22 cellular contexts compared by ENCODE assay signal in genomic region chr10:78890506-78890905, GRCh38.
DNase-seq lines count a peak whose midpoint lies in the region; ATAC-seq, FAIRE-seq and TF ChIP-seq lines count a peak whose summit lies in the region.
"Had no signal": no experiment of that assay in that cellular context is flagged by ENCODE, and none has a peak within 500 bp of the region (broad histone marks: within the 10 kb centered on the region; RNA-seq: fewer than 3 reads in every experiment).

No MANE protein-coding gene starts in this region.

- WGBS in right cardiac atrium = 79% methylated on average over 3 of the region's 3 CpGs
- WGBS in tibial nerve, 2 donors = 86 to 89% methylated on average over 3 of the region's 3 CpGs

- dilution Hi-C loops in keratinocyte (cut with MboI; ENCODE audit: extremely low pct_ligation_motif_present, low sequenced_read_pairs) = no loop called here

- ATAC-seq in Right ventricle myocardium inferior = no peak
- ATAC-seq in right cardiac atrium = no peak
- no peak for ATAC-seq in PC-3

- H3K4me3 ChIP-seq in right cardiac atrium (ENCODE audit: low read length) (no peak overlapping the region), PC-3 (ENCODE audit: low read length) (no peak overlapping the region), keratinocyte (ENCODE audit: control insufficient read depth in 2 of 3, extremely low read depth in 1 of 3, insufficient read depth in 2 of 3, low read depth in 1 of 3, low read length in 3 of 3) (no peak overlapping the region), tibial nerve (no peak overlapping the region)
- H3K4me3 ChIP-seq: SJCRH30 had no signal

- H3K27me3 ChIP-seq in right cardiac atrium (ENCODE audit: control insufficient read depth, insufficient read depth) (no peaks in the 10 kb centered on the region), PC-3 (ENCODE audit: low read length) (peaks cover 39% of the 10 kb centered on the region), keratinocyte (ENCODE audit: control insufficient read depth, extremely low read depth, insufficient read depth, low read length) (peaks cover 2% of the 10 kb centered on the region), tibial nerve (no peaks in the 10 kb centered on the region)
- H3K27me3 ChIP-seq: SJCRH30 had no signal

- H3K9me2 ChIP-seq in PC-3 (replicated peaks; ENCODE audit: low read length) = peaks cover 6% of the 10 kb centered on the region; the same call in 1 of the 2 replicates

- no peak overlapping the region for H3K27ac Mint-ChIP-seq in type B pancreatic cell
- no peak overlapping the region for H3K27ac Mint-ChIP-seq in activated CD4-positive, alpha-beta T cell treated with anti-CD3 and anti-CD28 coated beads, Interleukin-2, amount 10 ng/mL, durations not matched to agents 24 days and 14 days
- H3K27ac Mint-ChIP-seq: CD4-positive, alpha-beta T cell; IgD-negative memory B cell had no signal

- intact Hi-C loops in Right ventricle myocardium inferior (cut with DNase I) (no loop called here), right cardiac atrium (cut with DNase I) (no loop called here), PC-3 (cut with micrococcal nuclease) (no loop called here)
- intact Hi-C loops in activated CD4-positive, alpha-beta T cell treated with anti-CD3 and anti-CD28 coated beads, Interleukin-2, amount 10 ng/mL, durations not matched to agents 24 days and 14 days (cut with micrococcal nuclease) = no loop called here

- no peaks in the 10 kb centered on the region for H3K9me1 ChIP-seq in keratinocyte (ENCODE audit: control insufficient read depth, extremely low read depth, insufficient read depth, low read length)

- POLR2A ChIA-PET in PC-3 (lab: Charles Lee; ENCODE audit: unreplicated experiment) = no interaction called here

- H3K4me2 ChIP-seq in PC-3 (ENCODE audit: low read length) (no peak overlapping the region), keratinocyte (ENCODE audit: control insufficient read depth, extremely low read depth, insufficient read depth, low read depth, low read length) (peak overlapping the region; percentile 25)

- peaks cover 5% of the 10 kb centered on the region for H3K4me1 Mint-ChIP-seq in type B pancreatic cell (ENCODE audit: unreplicated experiment)
- peaks cover 4% of the 10 kb centered on the region for H3K4me1 Mint-ChIP-seq in activated CD4-positive, alpha-beta T cell treated with anti-CD3 and anti-CD28 coated beads, Interleukin-2, amount 10 ng/mL, durations not matched to agents 24 days and 14 days
- H3K4me1 Mint-ChIP-seq: IgD-negative memory B cell had no signal

- no peak for TF ChIP-seq EP300 in tibial nerve (IDR thresholded peaks at IDR 0.05)

- no peak for TF ChIP-seq POLR2A in tibial nerve (IDR thresholded peaks at IDR 0.05)

- DNase-seq in Right ventricle myocardium inferior (ENCODE audit: missing footprints) (peak; percentile 18), right cardiac atrium (no peak), PC-3 (peak; percentile 65), keratinocyte (ENCODE audit: low read depth, low spot score) (no peak), type B pancreatic cell (ENCODE audit: extremely low spot score, unreplicated experiment) (peak; percentile 34), tibial nerve (ENCODE audit: low spot score in 2 of 2) (no peak)
- no peak for DNase-seq in activated CD4-positive, alpha-beta T cell treated with anti-CD3 and anti-CD28 coated beads, Interleukin-2, amount 10 ng/mL, durations not matched to agents 24 days and 14 days
- DNase-seq in activated CD4-positive, alpha-beta T cell treated with anti-CD3 and anti-CD28 coated beads, Interleukin-2, amount 50 U/mL, for 1 hour = no peak
- DNase-seq: Caco-2; CD4-positive, alpha-beta T cell; GF-D8; HCEC 1CT; Kasumi-1; MM.1S; NCI-H1092; NCI-H2081; NCI-H2227 treated with DMSO at 0.1 percent for 48 hours; NCI-H774; OCI-M1; RPMI8226; SJCRH30 had no signal

- H3K27ac ChIP-seq in right cardiac atrium (ENCODE audit: low read length) = no peak overlapping the region
- H3K27ac ChIP-seq in PC-3 (ENCODE audit: low read length) = no peak overlapping the region
- H3K27ac ChIP-seq in keratinocyte (ENCODE audit: control insufficient read depth, insufficient read depth, low read length) = no peak overlapping the region
- no peak overlapping the region for H3K27ac ChIP-seq in tibial nerve
- H3K27ac ChIP-seq: SJCRH30 had no signal

- H3K36me3 ChIP-seq in PC-3 (ENCODE audit: low read depth, low read length) (no peaks in the 10 kb centered on the region), keratinocyte (ENCODE audit: control insufficient read depth in 2 of 2, extremely low read depth in 1 of 2, insufficient read depth in 2 of 2, low read length in 2 of 2) (no peaks in the 10 kb centered on the region), tibial nerve (no peaks in the 10 kb centered on the region)
- H3K36me3 ChIP-seq: SJCRH30 had no signal

- H3K79me2 ChIP-seq in PC-3 (ENCODE audit: low read length) (no peaks in the 10 kb centered on the region), keratinocyte (ENCODE audit: control insufficient read depth, insufficient read depth, low read length) (no peaks in the 10 kb centered on the region)

- FAIRE-seq in keratinocyte (lab: Jason Lieb, UNC) = no peak

- no peaks in the 10 kb centered on the region for H3K9me3 ChIP-seq in right cardiac atrium (ENCODE audit: control insufficient read depth, low read length)
- peaks cover 13% of the 10 kb centered on the region for H3K9me3 ChIP-seq in PC-3 (ENCODE audit: low read length)
- H3K9me3 ChIP-seq in keratinocyte (ENCODE audit: control insufficient read depth, low read depth, low read length) = peaks cover 3% of the 10 kb centered on the region
- H3K9me3 ChIP-seq in tibial nerve = peaks cover 0 to 12% (median 0%) of the 10 kb centered on the region in 4 donors
- H3K9me3 ChIP-seq: SJCRH30 had no signal

- CTCF ChIA-PET in PC-3 (lab: Charles Lee) = no interaction called here

- no peak overlapping the region for H3K4me3 Mint-ChIP-seq in type B pancreatic cell
- H3K4me3 Mint-ChIP-seq in activated CD4-positive, alpha-beta T cell treated with anti-CD3 and anti-CD28 coated beads, Interleukin-2, amount 10 ng/mL, durations not matched to agents 24 days and 14 days = no peak overlapping the region
- H3K4me3 Mint-ChIP-seq: CD4-positive, alpha-beta T cell; IgD-negative memory B cell had no signal

- H3K4me1 ChIP-seq in right cardiac atrium (ENCODE audit: control insufficient read depth, insufficient read depth, low read length) (no peaks in the 10 kb centered on the region), PC-3 (ENCODE audit: insufficient read depth, low read length) (no peaks in the 10 kb centered on the region), keratinocyte (ENCODE audit: control insufficient read depth, extremely low read depth, insufficient read depth, low read length) (peaks cover 5% of the 10 kb centered on the region), tibial nerve (no peaks in the 10 kb centered on the region)
- H3K4me1 ChIP-seq: Caco-2, SJCRH30 had no signal

- no peaks in the 10 kb centered on the region for H4K20me1 ChIP-seq in PC-3 (ENCODE audit: low read length)
- no peaks in the 10 kb centered on the region for H4K20me1 ChIP-seq in keratinocyte (ENCODE audit: control insufficient read depth, extremely low read depth, insufficient read depth, low read length)

- H3K9me3 Mint-ChIP-seq in type B pancreatic cell = peaks cover 14% of the 10 kb centered on the region
- H3K9me3 Mint-ChIP-seq in activated CD4-positive, alpha-beta T cell treated with anti-CD3 and anti-CD28 coated beads, Interleukin-2, amount 10 ng/mL, durations not matched to agents 24 days and 14 days = peaks cover 7% of the 10 kb centered on the region

- H3K9ac ChIP-seq in PC-3 (ENCODE audit: low read length) (no peak overlapping the region), keratinocyte (ENCODE audit: control insufficient read depth, extremely low read depth, insufficient read depth, low read length) (no peak overlapping the region)

- BruUV-seq in PC-3 (replicated peaks; lab: Mats Ljungman, UMichigan) = no TSS peak

- peaks cover 5% of the 10 kb centered on the region for H3K27me3 Mint-ChIP-seq in type B pancreatic cell
- peaks cover 5% of the 10 kb centered on the region for H3K27me3 Mint-ChIP-seq in activated CD4-positive, alpha-beta T cell treated with anti-CD3 and anti-CD28 coated beads, Interleukin-2, amount 10 ng/mL, durations not matched to agents 24 days and 14 days
- H3K27me3 Mint-ChIP-seq: CD4-positive, alpha-beta T cell had no signal

- TF ChIP-seq CTCF in PC-3 (conservative IDR thresholded peaks at IDR 0.05; ENCODE audit: low read depth, low read length) (no peak), keratinocyte (optimal IDR thresholded peaks at IDR 0.05 in 1 of 3, IDR thresholded peaks at IDR 0.05 in 1 of 3, conservative IDR thresholded peaks at IDR 0.05 in 1 of 3; ENCODE audit: extremely low read depth in 1 of 3, insufficient read depth in 2 of 3, low read length in 3 of 3) (no peak), type B pancreatic cell (conservative IDR thresholded peaks at IDR 0.05) (no peak), tibial nerve (IDR thresholded peaks at IDR 0.05) (no peak)

- H2AFZ ChIP-seq in PC-3 (ENCODE audit: low read length) (0 out of 2 replicates have a peak overlapping the region, but pooled peaks have one; percentile 1), keratinocyte (ENCODE audit: control insufficient read depth, low read length) (no peak overlapping the region)

- H3F3A ChIP-seq in PC-3 (ENCODE audit: low read length, unreplicated experiment) = no peaks in the 10 kb centered on the region

- no peaks in the 10 kb centered on the region for H3K36me3 Mint-ChIP-seq in type B pancreatic cell
- H3K36me3 Mint-ChIP-seq in activated CD4-positive, alpha-beta T cell treated with anti-CD3 and anti-CD28 coated beads, Interleukin-2, amount 10 ng/mL, durations not matched to agents 24 days and 14 days (ENCODE audit: low read depth) = no peaks in the 10 kb centered on the region

Comparison
In these comparisons a context has a peak if more than half of its experiments do, and no peak if none do; other contexts are left out.
1. DNase-seq: peak in Right ventricle myocardium inferior (single experiment), PC-3 (single experiment) and type B pancreatic cell (single experiment); none in right cardiac atrium (0 of 3), keratinocyte (single experiment), tibial nerve (0 of 2), activated CD4-positive, alpha-beta T cell treated with anti-CD3 and anti-CD28 coated beads, Interleukin-2, amount 10 ng/mL, durations not matched to agents 24 days and 14 days (single experiment) and activated CD4-positive, alpha-beta T cell treated with anti-CD3 and anti-CD28 coated beads, Interleukin-2, amount 50 U/mL, for 1 hour (single experiment).